Comparison of ENCODE assay signal across 9 cellular contexts in genomic region chr5:171494452-171495121, GRCh38.
DNase-seq lines count a peak whose midpoint lies in the region; ATAC-seq and TF ChIP-seq lines count a peak whose summit lies in the region.
"Had no signal": no experiment of that assay in that cellular context is flagged by ENCODE, and none has a peak within 500 bp of the region (broad histone marks: within the 10 kb centered on the region; RNA-seq: fewer than 3 reads in every experiment).

No MANE protein-coding gene starts in this region.

- H3K4me1 Mint-ChIP-seq in nephron progenitor cell, result peaks cover 65% of the 10 kb centered on the region
- H3K4me1 Mint-ChIP-seq: activated naive CD4-positive, alpha-beta T cell treated with anti-CD3 and anti-CD28 coated beads, Interleukin-2, amount 50 U/mL, for 24 hours had no signal

- H3K4me3 Mint-ChIP-seq in nephron progenitor cell, result no peak overlapping the region
- H3K4me3 Mint-ChIP-seq: activated naive CD4-positive, alpha-beta T cell treated with anti-CD3 and anti-CD28 coated beads, Interleukin-2, amount 50 U/mL, for 24 hours had no signal

- H3K27me3 Mint-ChIP-seq in nephron progenitor cell (ENCODE audit: low read depth, poor library complexity), result peaks cover 19% of the 10 kb centered on the region
- H3K27me3 Mint-ChIP-seq: activated naive CD4-positive, alpha-beta T cell treated with anti-CD3 and anti-CD28 coated beads, Interleukin-2, amount 50 U/mL, for 24 hours had no signal

- H3K4me3 ChIP-seq in esophagus (ENCODE audit: low read depth in 1 of 2, low read length in 2 of 2), result no peak overlapping the region

- peak overlapping the region; percentile 2 to 54 for H3K27ac ChIP-seq in esophagus (ENCODE audit: low read depth in 2 of 2, low read length in 1 of 2)

- no peaks in the 10 kb centered on the region for H3K9me3 Mint-ChIP-seq in nephron progenitor cell
- H3K9me3 Mint-ChIP-seq: activated naive CD4-positive, alpha-beta T cell treated with anti-CD3 and anti-CD28 coated beads, Interleukin-2, amount 50 U/mL, for 24 hours had no signal

- no peak for ATAC-seq in GM21423 (IDR thresholded peaks at IDR 0.05; ENCODE audit: unreplicated experiment)
- no peak for ATAC-seq in HG02571 (IDR thresholded peaks at IDR 0.05; ENCODE audit: unreplicated experiment)
- no peak for ATAC-seq in GM19397 (IDR thresholded peaks at IDR 0.05; ENCODE audit: unreplicated experiment)
- ATAC-seq in GM21737 (IDR thresholded peaks at IDR 0.05; ENCODE audit: unreplicated experiment), result no peak

- no peaks in the 10 kb centered on the region for H3K36me3 Mint-ChIP-seq in nephron progenitor cell (ENCODE audit: low read depth)
- H3K36me3 Mint-ChIP-seq: activated naive CD4-positive, alpha-beta T cell treated with anti-CD3 and anti-CD28 coated beads, Interleukin-2, amount 50 U/mL, for 24 hours had no signal

- no peaks in the 10 kb centered on the region for H3K27me3 ChIP-seq in esophagus (ENCODE audit: control insufficient read depth in 1 of 2, insufficient read depth in 2 of 2, low read length in 2 of 2)

- DNase-seq in Ammon's horn (ENCODE audit: low spot score), result peak; percentile 29
- peak; percentile 87 for DNase-seq in NCI-H69 (lab: John Stamatoyannopoulos, UW)
- DNase-seq in nephron progenitor cell, result peak; percentile 78

- H3K4me1 ChIP-seq in esophagus (ENCODE audit: control insufficient read depth in 2 of 2, insufficient read depth in 2 of 2, low read length in 1 of 2), result peaks cover 0 to 12% of the 10 kb centered on the region in 2 donors

- 14 to 30% methylated on average over 17 of the region's 17 CpGs for WGBS in esophagus, 2 donors

- TF ChIP-seq CTCF in nephron progenitor cell (IDR thresholded peaks at IDR 0.05), result no peak

- H3K36me3 ChIP-seq in esophagus (ENCODE audit: control insufficient read depth in 2 of 2, insufficient read depth in 2 of 2, low read length in 1 of 2), result no peaks in the 10 kb centered on the region

- peak overlapping the region; percentile 89 for H3K27ac Mint-ChIP-seq in nephron progenitor cell
- H3K27ac Mint-ChIP-seq: activated naive CD4-positive, alpha-beta T cell treated with anti-CD3 and anti-CD28 coated beads, Interleukin-2, amount 50 U/mL, for 24 hours had no signal

- H3K9me3 ChIP-seq in esophagus (ENCODE audit: control insufficient read depth in 2 of 2, insufficient read depth in 1 of 2, low read depth in 1 of 2, low read length in 1 of 2), result no peaks in the 10 kb centered on the region

Comparison
In these comparisons a context has a peak if more than half of its experiments do, and no peak if none do; other contexts are left out.
1. DNase-seq: peak in every context shown above with its lines; median percentile 87 in NCI-H69; 78 in nephron progenitor cell; 29 in Ammon's horn.